Comparison of ENCODE assay signal across 8 cellular contexts in the genomic region with DNA sequence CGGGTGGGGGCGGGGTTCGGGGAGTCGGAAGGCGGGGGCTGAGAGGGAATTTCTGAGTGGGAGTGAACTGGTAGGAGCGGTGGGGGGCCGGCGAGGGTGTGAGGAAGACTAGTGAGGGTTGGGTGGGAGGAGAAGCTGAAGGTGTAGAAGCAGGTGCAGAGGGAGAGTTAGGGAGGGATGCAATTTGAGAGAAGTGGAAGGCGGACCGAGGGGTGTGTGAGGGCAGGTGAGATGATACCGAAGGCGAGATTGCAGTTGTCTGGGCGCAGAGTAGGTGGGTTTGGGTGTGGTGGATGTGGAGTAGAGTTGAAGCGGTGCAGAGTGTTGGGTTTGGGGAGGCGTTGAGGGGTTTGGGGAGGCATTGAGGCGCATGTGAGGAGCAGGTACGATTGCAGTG. TPM values are rescaled to one million over a fixed set of nuclear protein-coding genes. Genes with fewer than 3 reads are reported as not detected.
A peak's percentile ranks its signal among the peaks of the same experiment; 100 is the strongest.
DNase-seq lines count a peak whose midpoint lies in the region; ATAC-seq and TF ChIP-seq lines count a peak whose summit lies in the region.

No MANE protein-coding gene starts in this region.

- H3K27me3 ChIP-seq in CD8-positive, alpha-beta T cell (ENCODE audit: insufficient read depth, low read length), result no peaks in the 10 kb centered on the region
- H3K27me3 ChIP-seq in muscle layer of colon (ENCODE audit: control insufficient read depth in 1 of 2, insufficient read depth in 2 of 2, low read length in 2 of 2), result no peaks in the 10 kb centered on the region

- H3K36me3 ChIP-seq in CD8-positive, alpha-beta T cell (ENCODE audit: insufficient read depth, low read length), result no peaks in the 10 kb centered on the region
- no peaks in the 10 kb centered on the region for H3K36me3 ChIP-seq in muscle layer of colon (ENCODE audit: insufficient read depth, low read length)

- no peaks in the 10 kb centered on the region for H3K27me3 Mint-ChIP-seq in CD8-positive, alpha-beta T cell (ENCODE audit: low read depth)
- H3K27me3 Mint-ChIP-seq in brain, result no peaks in the 10 kb centered on the region

- ATAC-seq in CD8-positive, alpha-beta T cell, result no peak
- ATAC-seq in HG03064 (IDR thresholded peaks at IDR 0.05; ENCODE audit: low read depth, unreplicated experiment) (peak; percentile 1), HG03108 (IDR thresholded peaks at IDR 0.05; ENCODE audit: unreplicated experiment) (no peak)

- H3K36me3 Mint-ChIP-seq in CD8-positive, alpha-beta T cell, result peaks cover 4% of the 10 kb centered on the region
- peaks cover 42% of the 10 kb centered on the region for H3K36me3 Mint-ChIP-seq in brain

- H3K4me3 ChIP-seq in CD8-positive, alpha-beta T cell (ENCODE audit: low read depth, low read length), result peak overlapping the region; percentile 61
- peak overlapping the region in 1 of 2 donors; percentile 65 for H3K4me3 ChIP-seq in muscle layer of colon (ENCODE audit: low read depth in 1 of 2, low read length in 2 of 2)

- peak overlapping the region; percentile 28 for H3K9ac ChIP-seq in muscle layer of colon (ENCODE audit: low read length)

- H3K4me1 ChIP-seq in CD8-positive, alpha-beta T cell (ENCODE audit: insufficient read depth, low read length), result peaks cover 37% of the 10 kb centered on the region
- peaks cover 50% of the 10 kb centered on the region for H3K4me1 ChIP-seq in muscle layer of colon (ENCODE audit: insufficient read depth, low read length)

- peaks cover 67% of the 10 kb centered on the region for H3K4me1 Mint-ChIP-seq in CD8-positive, alpha-beta T cell (ENCODE audit: low read depth)
- H3K4me1 Mint-ChIP-seq in brain, result peaks cover 65% of the 10 kb centered on the region

- no peaks in the 10 kb centered on the region for H3K9me3 Mint-ChIP-seq in CD8-positive, alpha-beta T cell
- peaks cover 8 to 28% (median 17%) of the 10 kb centered on the region in 5 experiments for H3K9me3 Mint-ChIP-seq in brain

- no peaks in the 10 kb centered on the region for H3K9me3 ChIP-seq in CD8-positive, alpha-beta T cell (ENCODE audit: low read length)
- no peaks in the 10 kb centered on the region for H3K9me3 ChIP-seq in muscle layer of colon (ENCODE audit: low read length)

- no peak for TF ChIP-seq CTCF in CD8-positive, alpha-beta T cell (IDR thresholded peaks at IDR 0.05)
- no peak for TF ChIP-seq CTCF in brain (conservative IDR thresholded peaks at IDR 0.05)

- H3K27ac Mint-ChIP-seq in CD8-positive, alpha-beta T cell, result peak overlapping the region; percentile 81
- H3K27ac Mint-ChIP-seq in brain, result peak overlapping the region; percentile 59 to 98 (median 91)

- CTCF ChIA-PET in CD8-positive, alpha-beta T cell (lab: Charles Lee), result no interaction called here

- POLR2A ChIA-PET in CD8-positive, alpha-beta T cell (lab: Charles Lee), result interaction anchor here (1.2 to 3.1 kb wide), 4 partner anchors 8 to 676 kb away, joined by 5 to 10 read pairs (median 9); a partner anchor contains a TSS

- H3K27ac ChIP-seq in CD8-positive, alpha-beta T cell (ENCODE audit: low read depth, low read length), result peak overlapping the region; percentile 35
- no peak overlapping the region for H3K27ac ChIP-seq in muscle layer of colon (ENCODE audit: low read depth, low read length)

- peak overlapping the region; percentile 92 for H3K4me3 Mint-ChIP-seq in CD8-positive, alpha-beta T cell
- H3K4me3 Mint-ChIP-seq in brain, result peak overlapping the region; percentile 87 to 92 (median 91)

- no peak for DNase-seq in CD8-positive, alpha-beta T cell
- no peak for DNase-seq in cerebellar cortex (ENCODE audit: low spot score)
- no peak for DNase-seq in NCI-H2171 treated with DMSO at 0.1 percent for 48 hours (lab: John Stamatoyannopoulos, UW)
- no peak for DNase-seq in putamen (ENCODE audit: low spot score)

- intact Hi-C loops in CD8-positive, alpha-beta T cell (cut with DNase I, micrococcal nuclease), result loop anchor here (2.0 to 10.0 kb wide), 11 partner anchors 70 to 1330 kb away; a partner anchor contains a TSS

RNA-seq across cellular contexts. Expression of a gene that starts 0.6 kb away (rescaled TPM):
- total RNA-seq in CD8-positive, alpha-beta T cell, result 10 to 100 TPM; 73.0 to 74.7 TPM
- polyA plus RNA-seq in brain (ENCODE audit: insufficient read depth, low read depth, low replicate concordance), result 16.7 TPM
